22 cellular contexts compared by ENCODE assay signal in the genomic region with DNA sequence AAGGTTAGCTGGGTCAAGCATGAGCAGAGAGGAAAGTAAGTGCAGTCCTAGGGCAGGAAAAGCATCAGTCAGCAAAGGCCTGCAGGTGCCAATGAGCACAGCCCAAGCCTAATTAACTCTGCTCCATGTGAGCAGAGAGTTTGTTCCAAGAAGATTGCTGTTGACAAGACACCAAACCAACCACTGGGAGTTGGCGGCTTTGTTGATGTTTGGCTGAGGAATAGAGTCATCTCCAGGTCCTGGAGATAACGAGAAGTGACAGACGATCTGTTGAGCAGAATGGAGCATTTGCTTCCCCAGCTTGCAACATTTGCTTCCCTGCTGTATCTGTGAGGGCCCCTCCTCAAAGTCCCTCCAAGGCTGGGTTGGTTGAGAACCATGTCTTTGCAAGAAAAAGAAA.
"Had no signal": no experiment of that assay in that cellular context is flagged by ENCODE, and none has a peak within 500 bp of the region (broad histone marks: within the 10 kb centered on the region; RNA-seq: fewer than 3 reads in every experiment).

No MANE protein-coding gene starts in this region.

- H3K9me3 Mint-ChIP-seq: activated CD4-positive, alpha-beta memory T cell treated with anti-CD3 and anti-CD28 coated beads for 36 hours; activated naive CD4-positive, alpha-beta T cell treated with anti-CD3 and anti-CD28 coated beads, Interleukin-2, amount 10 ng/mL, durations not matched to agents 7 days and 5 days; activated naive CD8-positive, alpha-beta T cell treated with anti-CD3 and anti-CD28 coated beads for 36 hours; activated T-cell treated with anti-CD3 and anti-CD28 coated beads, Interleukin-2, amount 50 U/mL, for 72 hours; activated T-helper 2 cell treated with anti-CD3 and anti-CD28 coated beads, Interferon-gamma antibody, Interleukin-2, Interleukin-4, amounts not matched to agents 10 μg/mL and 5 μg/mL and 100 μg/mL, durations not matched to agents 14 hours and 24 hours and 36 hours; WTC11 had no signal

- H3K27ac ChIP-seq: brain microvascular endothelial cell had no signal

- H3K4me3 Mint-ChIP-seq: activated CD4-positive, alpha-beta memory T cell treated with anti-CD3 and anti-CD28 coated beads for 36 hours; activated naive CD4-positive, alpha-beta T cell treated with anti-CD3 and anti-CD28 coated beads, Interleukin-2, amount 10 ng/mL, durations not matched to agents 7 days and 5 days; activated naive CD8-positive, alpha-beta T cell treated with anti-CD3 and anti-CD28 coated beads for 36 hours; activated T-cell treated with anti-CD3 and anti-CD28 coated beads, Interleukin-2, amount 50 U/mL, for 72 hours; T-helper 17 cell; WTC11 had no signal

- DNase-seq: activated CD4-positive, alpha-beta memory T cell treated with anti-CD3 and anti-CD28 coated beads for 36 hours; activated CD4-positive, alpha-beta T cell treated with anti-CD3 and anti-CD28 coated beads for 48 hours; activated CD4-positive, CD25-positive, alpha-beta regulatory T cell treated with anti-CD3 and anti-CD28 coated beads, Interleukin-2, amount 50 U/mL, for 72 hours; activated CD8-positive, alpha-beta memory T cell treated with anti-CD3 and anti-CD28 coated beads, Interleukin-2, amount 50 U/mL, for 4 hours; activated gamma-delta T cell treated with Interleukin-2 at 50 U/mL for 16 hours; activated naive CD4-positive, alpha-beta T cell treated with anti-CD3 and anti-CD28 coated beads, Interleukin-2, amount 10 ng/mL, durations not matched to agents 7 days and 5 days; activated naive CD8-positive, alpha-beta T cell treated with anti-CD3 and anti-CD28 coated beads for 36 hours; activated T-cell treated with anti-CD3 and anti-CD28 coated beads, Interleukin-2, amount 50 U/mL, for 72 hours; brain microvascular endothelial cell; Kasumi-1; KBM-7; NCI-H146; NCI-H187 treated with DMSO at 0.1 percent for 48 hours; NCI-H2081 treated with DMSO at 0.1 percent for 48 hours; NCI-H446; NCI-H524; NCI-H82; SIG-M5; T-helper 17 cell; T-helper 9 cell had no signal

- ATAC-seq: activated T-cell treated with anti-CD3 and anti-CD28 coated beads, Interleukin-2, amount 50 U/mL, for 72 hours; T-helper 17 cell; WTC11 had no signal

- H3K27me3 ChIP-seq: brain microvascular endothelial cell had no signal

- H3K36me3 ChIP-seq: brain microvascular endothelial cell had no signal

- H3K27ac Mint-ChIP-seq: activated CD4-positive, alpha-beta memory T cell treated with anti-CD3 and anti-CD28 coated beads for 36 hours; activated naive CD4-positive, alpha-beta T cell treated with anti-CD3 and anti-CD28 coated beads, Interleukin-2, amount 10 ng/mL, durations not matched to agents 7 days and 5 days; activated naive CD8-positive, alpha-beta T cell treated with anti-CD3 and anti-CD28 coated beads for 36 hours; activated T-cell treated with anti-CD3 and anti-CD28 coated beads, Interleukin-2, amount 50 U/mL, for 72 hours; activated T-helper 2 cell treated with anti-CD3 and anti-CD28 coated beads, Interferon-gamma antibody, Interleukin-2, Interleukin-4, amounts not matched to agents 10 μg/mL and 5 μg/mL and 100 μg/mL, durations not matched to agents 14 hours and 24 hours and 36 hours; T-helper 17 cell; WTC11 had no signal

- H3K4me1 Mint-ChIP-seq: activated naive CD4-positive, alpha-beta T cell treated with anti-CD3 and anti-CD28 coated beads, Interleukin-2, amount 10 ng/mL, durations not matched to agents 7 days and 5 days; activated naive CD8-positive, alpha-beta T cell treated with anti-CD3 and anti-CD28 coated beads for 36 hours; WTC11 had no signal

- H3K36me3 Mint-ChIP-seq: activated CD4-positive, alpha-beta memory T cell treated with anti-CD3 and anti-CD28 coated beads for 36 hours; activated naive CD4-positive, alpha-beta T cell treated with anti-CD3 and anti-CD28 coated beads, Interleukin-2, amount 10 ng/mL, durations not matched to agents 7 days and 5 days; activated naive CD8-positive, alpha-beta T cell treated with anti-CD3 and anti-CD28 coated beads for 36 hours; WTC11 had no signal
